1 cellular context compared by ENCODE assay signal in genomic region chr17:1573932-1574696, GRCh38.
A peak's percentile ranks its signal among the peaks of the same experiment; 100 is the strongest.
TF ChIP-seq lines count a peak whose summit lies in the region.

No MANE protein-coding gene starts in this region.

TF ChIP-seq in HepG2, 621 proteins besides CTCF, POLR2A, EP300 and RAD21 (continued from another document and continues in another):
- TF ChIP-seq, protein P1, sequence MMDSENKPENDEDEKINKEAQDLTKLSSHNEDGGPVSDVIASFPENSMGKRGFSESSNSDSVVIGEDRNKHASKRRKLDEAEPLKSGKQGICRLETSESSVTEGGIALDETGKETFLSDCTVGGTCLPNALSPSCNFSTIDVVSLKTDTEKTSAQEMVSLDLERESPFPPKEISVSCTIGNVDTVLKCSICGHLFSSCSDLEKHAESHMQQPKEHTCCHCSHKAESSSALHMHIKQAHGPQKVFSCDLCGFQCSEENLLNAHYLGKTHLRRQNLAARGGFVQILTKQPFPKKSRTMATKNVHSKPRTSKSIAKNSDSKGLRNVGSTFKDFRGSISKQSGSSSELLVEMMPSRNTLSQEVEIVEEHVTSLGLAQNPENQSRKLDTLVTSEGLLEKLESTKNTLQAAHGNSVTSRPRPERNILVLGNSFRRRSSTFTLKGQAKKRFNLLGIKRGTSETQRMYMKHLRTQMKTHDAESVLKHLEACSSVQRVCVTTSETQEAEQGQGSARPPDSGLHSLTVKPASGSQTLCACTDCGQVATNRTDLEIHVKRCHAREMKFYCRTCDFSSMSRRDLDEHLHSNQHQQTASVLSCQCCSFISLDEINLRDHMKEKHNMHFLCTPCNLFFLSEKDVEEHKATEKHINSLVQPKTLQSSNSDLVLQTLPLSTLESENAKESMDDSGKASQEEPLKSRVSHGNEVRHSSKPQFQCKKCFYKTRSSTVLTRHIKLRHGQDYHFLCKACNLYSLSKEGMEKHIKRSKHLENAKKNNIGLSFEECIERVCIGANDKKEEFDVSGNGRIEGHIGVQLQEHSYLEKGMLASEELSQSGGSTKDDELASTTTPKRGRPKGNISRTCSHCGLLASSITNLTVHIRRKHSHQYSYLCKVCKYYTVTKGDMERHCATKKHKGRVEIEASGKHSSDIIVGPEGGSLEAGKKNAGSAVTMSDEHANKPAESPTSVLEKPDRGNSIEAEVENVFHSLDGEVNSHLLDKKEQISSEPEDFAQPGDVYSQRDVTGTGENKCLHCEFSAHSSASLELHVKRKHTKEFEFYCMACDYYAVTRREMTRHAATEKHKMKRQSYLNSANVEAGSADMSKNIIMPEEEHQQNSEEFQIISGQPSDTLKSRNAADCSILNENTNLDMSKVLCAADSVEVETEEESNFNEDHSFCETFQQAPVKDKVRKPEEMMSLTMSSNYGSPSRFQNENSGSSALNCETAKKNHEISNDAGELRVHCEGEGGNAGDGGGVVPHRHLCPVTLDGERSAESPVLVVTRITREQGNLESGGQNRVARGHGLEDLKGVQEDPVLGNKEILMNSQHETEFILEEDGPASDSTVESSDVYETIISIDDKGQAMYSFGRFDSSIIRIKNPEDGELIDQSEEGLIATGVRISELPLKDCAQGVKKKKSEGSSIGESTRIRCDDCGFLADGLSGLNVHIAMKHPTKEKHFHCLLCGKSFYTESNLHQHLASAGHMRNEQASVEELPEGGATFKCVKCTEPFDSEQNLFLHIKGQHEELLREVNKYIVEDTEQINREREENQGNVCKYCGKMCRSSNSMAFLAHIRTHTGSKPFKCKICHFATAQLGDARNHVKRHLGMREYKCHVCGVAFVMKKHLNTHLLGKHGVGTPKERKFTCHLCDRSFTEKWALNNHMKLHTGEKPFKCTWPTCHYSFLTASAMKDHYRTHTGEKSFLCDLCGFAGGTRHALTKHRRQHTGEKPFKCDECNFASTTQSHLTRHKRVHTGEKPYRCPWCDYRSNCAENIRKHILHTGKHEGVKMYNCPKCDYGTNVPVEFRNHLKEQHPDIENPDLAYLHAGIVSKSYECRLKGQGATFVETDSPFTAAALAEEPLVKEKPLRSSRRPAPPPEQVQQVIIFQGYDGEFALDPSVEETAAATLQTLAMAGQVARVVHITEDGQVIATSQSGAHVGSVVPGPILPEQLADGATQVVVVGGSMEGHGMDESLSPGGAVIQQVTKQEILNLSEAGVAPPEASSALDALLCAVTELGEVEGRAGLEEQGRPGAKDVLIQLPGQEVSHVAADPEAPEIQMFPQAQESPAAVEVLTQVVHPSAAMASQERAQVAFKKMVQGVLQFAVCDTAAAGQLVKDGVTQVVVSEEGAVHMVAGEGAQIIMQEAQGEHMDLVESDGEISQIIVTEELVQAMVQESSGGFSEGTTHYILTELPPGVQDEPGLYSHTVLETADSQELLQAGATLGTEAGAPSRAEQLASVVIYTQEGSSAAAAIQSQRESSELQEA (CRISPR knock-in tag; IDR thresholded peaks at IDR 0.05; ENCODE audit: not compliant biosample characterization): no peak
- TF ChIP-seq, protein P2, sequence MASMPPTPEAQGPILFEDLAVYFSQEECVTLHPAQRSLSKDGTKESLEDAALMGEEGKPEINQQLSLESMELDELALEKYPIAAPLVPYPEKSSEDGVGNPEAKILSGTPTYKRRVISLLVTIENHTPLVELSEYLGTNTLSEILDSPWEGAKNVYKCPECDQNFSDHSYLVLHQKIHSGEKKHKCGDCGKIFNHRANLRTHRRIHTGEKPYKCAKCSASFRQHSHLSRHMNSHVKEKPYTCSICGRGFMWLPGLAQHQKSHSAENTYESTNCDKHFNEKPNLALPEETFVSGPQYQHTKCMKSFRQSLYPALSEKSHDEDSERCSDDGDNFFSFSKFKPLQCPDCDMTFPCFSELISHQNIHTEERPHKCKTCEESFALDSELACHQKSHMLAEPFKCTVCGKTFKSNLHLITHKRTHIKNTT (CRISPR knock-in tag; IDR thresholded peaks at IDR 0.05): no peak
- TF ChIP-seq E2F2 (CRISPR knock-in tag; IDR thresholded peaks at IDR 0.05; ENCODE audit: borderline replicate concordance) (no peak), ATF7 (IDR thresholded peaks at IDR 0.05) (no peak), ATF7 (CRISPR knock-in tag; IDR thresholded peaks at IDR 0.05) (no peak), ZNF674 (CRISPR knock-in tag; IDR thresholded peaks at IDR 0.05; ENCODE audit: low read depth) (no peak), THAP11 (CRISPR knock-in tag; IDR thresholded peaks at IDR 0.05) (peak; percentile 58; the same call in 1 of the 2 replicates), SALL1 (CRISPR knock-in tag; IDR thresholded peaks at IDR 0.05) (peak; percentile 62), ELF3 (CRISPR knock-in tag; IDR thresholded peaks at IDR 0.05) (no peak), TBX3 (IDR thresholded peaks at IDR 0.05; ENCODE audit: borderline replicate concordance) (no peak), REPIN1 (CRISPR knock-in tag; IDR thresholded peaks at IDR 0.05; ENCODE audit: borderline replicate concordance, low read depth) (no peak; the same call in 1 of the 2 replicates), SAP130 (CRISPR knock-in tag; IDR thresholded peaks at IDR 0.05; ENCODE audit: low read depth) (peak; percentile 60; the same call in 1 of the 2 replicates), SYNCRIP (IDR thresholded peaks at IDR 0.05; ENCODE audit: insufficient read depth, low read depth, low read length) (no peak), SIN3B (IDR thresholded peaks at IDR 0.05; ENCODE audit: low read length) (no peak), ATF1 (CRISPR knock-in tag; IDR thresholded peaks at IDR 0.05) (no peak), SETDB1 (CRISPR knock-in tag; IDR thresholded peaks at IDR 0.05; ENCODE audit: borderline replicate concordance) (no peak), ZNF264 (CRISPR knock-in tag; IDR thresholded peaks at IDR 0.05) (no peak), DNMT1 (CRISPR knock-in tag; IDR thresholded peaks at IDR 0.05) (no peak), KLF9 (CRISPR knock-in tag; IDR thresholded peaks at IDR 0.05; ENCODE audit: low read depth) (no peak), REST (IDR thresholded peaks at IDR 0.05; ENCODE audit: borderline replicate concordance in 1 of 2, low read depth in 1 of 2, low read length in 2 of 2) (no peak), FOXK1 (CRISPR knock-in tag; IDR thresholded peaks at IDR 0.05; ENCODE audit: borderline replicate concordance, low read depth) (no peak), MIER3 (CRISPR knock-in tag; IDR thresholded peaks at IDR 0.05; ENCODE audit: borderline replicate concordance) (peak; percentile 63; the same call in 1 of the 2 replicates), SMAD9 (CRISPR knock-in tag; IDR thresholded peaks at IDR 0.05) (no peak), GATA4 (IDR thresholded peaks at IDR 0.05; ENCODE audit: borderline replicate concordance, low read depth) (no peak), HDAC6 (IDR thresholded peaks at IDR 0.05; ENCODE audit: low read depth, low read length) (no peak), BRD4 (CRISPR knock-in tag; IDR thresholded peaks at IDR 0.05) (no peak), ZNF34 (CRISPR knock-in tag; IDR thresholded peaks at IDR 0.05; ENCODE audit: borderline replicate concordance) (no peak), XRCC5 (optimal IDR thresholded peaks at IDR 0.05; ENCODE audit: low read length) (no peak), POLR2AphosphoS5 (IDR thresholded peaks at IDR 0.05; ENCODE audit: low read depth, low read length) (no peak), ZNF343 (CRISPR knock-in tag; IDR thresholded peaks at IDR 0.05) (no peak), ZNF556 (CRISPR knock-in tag; IDR thresholded peaks at IDR 0.05; ENCODE audit: borderline replicate concordance) (no peak), ZNF550 (CRISPR knock-in tag; IDR thresholded peaks at IDR 0.05; ENCODE audit: borderline replicate concordance) (no peak), KLF6 (CRISPR knock-in tag; IDR thresholded peaks at IDR 0.05) (0 out of 2 replicates have a peak, but pooled peaks have one; percentile 32)
- TF ChIP-seq, protein P3, sequence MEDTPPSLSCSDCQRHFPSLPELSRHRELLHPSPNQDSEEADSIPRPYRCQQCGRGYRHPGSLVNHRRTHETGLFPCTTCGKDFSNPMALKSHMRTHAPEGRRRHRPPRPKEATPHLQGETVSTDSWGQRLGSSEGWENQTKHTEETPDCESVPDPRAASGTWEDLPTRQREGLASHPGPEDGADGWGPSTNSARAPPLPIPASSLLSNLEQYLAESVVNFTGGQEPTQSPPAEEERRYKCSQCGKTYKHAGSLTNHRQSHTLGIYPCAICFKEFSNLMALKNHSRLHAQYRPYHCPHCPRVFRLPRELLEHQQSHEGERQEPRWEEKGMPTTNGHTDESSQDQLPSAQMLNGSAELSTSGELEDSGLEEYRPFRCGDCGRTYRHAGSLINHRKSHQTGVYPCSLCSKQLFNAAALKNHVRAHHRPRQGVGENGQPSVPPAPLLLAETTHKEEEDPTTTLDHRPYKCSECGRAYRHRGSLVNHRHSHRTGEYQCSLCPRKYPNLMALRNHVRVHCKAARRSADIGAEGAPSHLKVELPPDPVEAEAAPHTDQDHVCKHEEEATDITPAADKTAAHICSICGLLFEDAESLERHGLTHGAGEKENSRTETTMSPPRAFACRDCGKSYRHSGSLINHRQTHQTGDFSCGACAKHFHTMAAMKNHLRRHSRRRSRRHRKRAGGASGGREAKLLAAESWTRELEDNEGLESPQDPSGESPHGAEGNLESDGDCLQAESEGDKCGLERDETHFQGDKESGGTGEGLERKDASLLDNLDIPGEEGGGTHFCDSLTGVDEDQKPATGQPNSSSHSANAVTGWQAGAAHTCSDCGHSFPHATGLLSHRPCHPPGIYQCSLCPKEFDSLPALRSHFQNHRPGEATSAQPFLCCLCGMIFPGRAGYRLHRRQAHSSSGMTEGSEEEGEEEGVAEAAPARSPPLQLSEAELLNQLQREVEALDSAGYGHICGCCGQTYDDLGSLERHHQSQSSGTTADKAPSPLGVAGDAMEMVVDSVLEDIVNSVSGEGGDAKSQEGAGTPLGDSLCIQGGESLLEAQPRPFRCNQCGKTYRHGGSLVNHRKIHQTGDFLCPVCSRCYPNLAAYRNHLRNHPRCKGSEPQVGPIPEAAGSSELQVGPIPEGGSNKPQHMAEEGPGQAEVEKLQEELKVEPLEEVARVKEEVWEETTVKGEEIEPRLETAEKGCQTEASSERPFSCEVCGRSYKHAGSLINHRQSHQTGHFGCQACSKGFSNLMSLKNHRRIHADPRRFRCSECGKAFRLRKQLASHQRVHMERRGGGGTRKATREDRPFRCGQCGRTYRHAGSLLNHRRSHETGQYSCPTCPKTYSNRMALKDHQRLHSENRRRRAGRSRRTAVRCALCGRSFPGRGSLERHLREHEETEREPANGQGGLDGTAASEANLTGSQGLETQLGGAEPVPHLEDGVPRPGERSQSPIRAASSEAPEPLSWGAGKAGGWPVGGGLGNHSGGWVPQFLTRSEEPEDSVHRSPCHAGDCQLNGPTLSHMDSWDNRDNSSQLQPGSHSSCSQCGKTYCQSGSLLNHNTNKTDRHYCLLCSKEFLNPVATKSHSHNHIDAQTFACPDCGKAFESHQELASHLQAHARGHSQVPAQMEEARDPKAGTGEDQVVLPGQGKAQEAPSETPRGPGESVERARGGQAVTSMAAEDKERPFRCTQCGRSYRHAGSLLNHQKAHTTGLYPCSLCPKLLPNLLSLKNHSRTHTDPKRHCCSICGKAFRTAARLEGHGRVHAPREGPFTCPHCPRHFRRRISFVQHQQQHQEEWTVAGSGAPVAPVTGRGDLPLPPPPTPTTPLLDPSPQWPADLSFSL (CRISPR knock-in tag; IDR thresholded peaks at IDR 0.05): no peak
- TF ChIP-seq, protein P4, sequence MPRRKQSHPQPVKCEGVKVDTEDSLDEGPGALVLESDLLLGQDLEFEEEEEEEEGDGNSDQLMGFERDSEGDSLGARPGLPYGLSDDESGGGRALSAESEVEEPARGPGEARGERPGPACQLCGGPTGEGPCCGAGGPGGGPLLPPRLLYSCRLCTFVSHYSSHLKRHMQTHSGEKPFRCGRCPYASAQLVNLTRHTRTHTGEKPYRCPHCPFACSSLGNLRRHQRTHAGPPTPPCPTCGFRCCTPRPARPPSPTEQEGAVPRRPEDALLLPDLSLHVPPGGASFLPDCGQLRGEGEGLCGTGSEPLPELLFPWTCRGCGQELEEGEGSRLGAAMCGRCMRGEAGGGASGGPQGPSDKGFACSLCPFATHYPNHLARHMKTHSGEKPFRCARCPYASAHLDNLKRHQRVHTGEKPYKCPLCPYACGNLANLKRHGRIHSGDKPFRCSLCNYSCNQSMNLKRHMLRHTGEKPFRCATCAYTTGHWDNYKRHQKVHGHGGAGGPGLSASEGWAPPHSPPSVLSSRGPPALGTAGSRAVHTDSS (CRISPR knock-in tag; conservative IDR thresholded peaks at IDR 0.05): no peak
